ENCODE assay signal across 3 cellular contexts in the genomic region with DNA sequence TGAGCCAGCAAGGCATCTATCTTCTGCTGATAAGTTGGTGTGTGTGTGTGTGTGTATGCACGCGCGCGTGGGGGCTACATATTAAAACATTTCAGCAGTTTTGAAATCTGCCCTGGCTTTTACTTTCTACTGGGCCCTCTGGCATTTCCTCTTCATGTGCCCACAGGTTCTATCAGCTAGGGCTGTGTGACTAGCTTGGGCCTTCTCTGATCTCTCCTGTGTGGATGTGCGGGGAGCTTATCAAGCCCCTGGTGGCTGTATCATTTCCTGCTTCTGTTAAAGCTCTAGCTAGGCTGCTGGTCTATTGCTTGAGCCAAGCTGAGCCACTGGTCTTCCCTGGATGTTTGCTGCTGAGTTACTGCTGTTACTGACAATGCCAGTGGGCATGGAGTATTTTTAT.
TF ChIP-seq lines count a peak whose summit lies in the region.

No MANE protein-coding gene starts in this region.

TF ChIP-seq in SK-N-SH treated with all-trans-retinoic acid at 6 μM for 48 hours, 23 proteins besides CTCF, POLR2A, EP300 and RAD21 (continues in another document):
- no peak for TF ChIP-seq ESRRG (CRISPR knock-in tag; IDR thresholded peaks at IDR 0.05)
- TF ChIP-seq ZFP30 (CRISPR knock-in tag; IDR thresholded peaks at IDR 0.05), result no peak
- TF ChIP-seq ZNF8 (CRISPR knock-in tag; IDR thresholded peaks at IDR 0.05), result no peak
- no peak for TF ChIP-seq ZFP3 (CRISPR knock-in tag; IDR thresholded peaks at IDR 0.05)
- TF ChIP-seq, protein P1, sequence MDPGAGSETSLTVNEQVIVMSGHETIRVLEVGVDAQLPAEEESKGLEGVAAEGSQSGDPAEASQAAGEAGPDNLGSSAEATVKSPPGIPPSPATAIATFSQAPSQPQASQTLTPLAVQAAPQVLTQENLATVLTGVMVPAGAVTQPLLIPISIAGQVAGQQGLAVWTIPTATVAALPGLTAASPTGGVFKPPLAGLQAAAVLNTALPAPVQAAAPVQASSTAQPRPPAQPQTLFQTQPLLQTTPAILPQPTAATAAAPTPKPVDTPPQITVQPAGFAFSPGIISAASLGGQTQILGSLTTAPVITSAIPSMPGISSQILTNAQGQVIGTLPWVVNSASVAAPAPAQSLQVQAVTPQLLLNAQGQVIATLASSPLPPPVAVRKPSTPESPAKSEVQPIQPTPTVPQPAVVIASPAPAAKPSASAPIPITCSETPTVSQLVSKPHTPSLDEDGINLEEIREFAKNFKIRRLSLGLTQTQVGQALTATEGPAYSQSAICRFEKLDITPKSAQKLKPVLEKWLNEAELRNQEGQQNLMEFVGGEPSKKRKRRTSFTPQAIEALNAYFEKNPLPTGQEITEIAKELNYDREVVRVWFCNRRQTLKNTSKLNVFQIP (CRISPR knock-in tag; IDR thresholded peaks at IDR 0.05; ENCODE audit: borderline replicate concordance, low read depth), result no peak
- TF ChIP-seq ZNF70 (CRISPR knock-in tag; IDR thresholded peaks at IDR 0.05), result no peak
- no peak for TF ChIP-seq ARNTL (CRISPR knock-in tag; IDR thresholded peaks at IDR 0.05; ENCODE audit: borderline replicate concordance, low read depth)
- no peak for TF ChIP-seq ZNF565 (CRISPR knock-in tag; conservative IDR thresholded peaks at IDR 0.05; ENCODE audit: low read depth)
- TF ChIP-seq, protein P2, sequence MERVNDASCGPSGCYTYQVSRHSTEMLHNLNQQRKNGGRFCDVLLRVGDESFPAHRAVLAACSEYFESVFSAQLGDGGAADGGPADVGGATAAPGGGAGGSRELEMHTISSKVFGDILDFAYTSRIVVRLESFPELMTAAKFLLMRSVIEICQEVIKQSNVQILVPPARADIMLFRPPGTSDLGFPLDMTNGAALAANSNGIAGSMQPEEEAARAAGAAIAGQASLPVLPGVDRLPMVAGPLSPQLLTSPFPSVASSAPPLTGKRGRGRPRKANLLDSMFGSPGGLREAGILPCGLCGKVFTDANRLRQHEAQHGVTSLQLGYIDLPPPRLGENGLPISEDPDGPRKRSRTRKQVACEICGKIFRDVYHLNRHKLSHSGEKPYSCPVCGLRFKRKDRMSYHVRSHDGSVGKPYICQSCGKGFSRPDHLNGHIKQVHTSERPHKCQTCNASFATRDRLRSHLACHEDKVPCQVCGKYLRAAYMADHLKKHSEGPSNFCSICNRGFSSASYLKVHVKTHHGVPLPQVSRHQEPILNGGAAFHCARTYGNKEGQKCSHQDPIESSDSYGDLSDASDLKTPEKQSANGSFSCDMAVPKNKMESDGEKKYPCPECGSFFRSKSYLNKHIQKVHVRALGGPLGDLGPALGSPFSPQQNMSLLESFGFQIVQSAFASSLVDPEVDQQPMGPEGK (CRISPR knock-in tag; IDR thresholded peaks at IDR 0.05; ENCODE audit: borderline replicate concordance), result no peak
- no peak for TF ChIP-seq ZC3H10 (CRISPR knock-in tag; IDR thresholded peaks at IDR 0.05)
- TF ChIP-seq, protein P3, sequence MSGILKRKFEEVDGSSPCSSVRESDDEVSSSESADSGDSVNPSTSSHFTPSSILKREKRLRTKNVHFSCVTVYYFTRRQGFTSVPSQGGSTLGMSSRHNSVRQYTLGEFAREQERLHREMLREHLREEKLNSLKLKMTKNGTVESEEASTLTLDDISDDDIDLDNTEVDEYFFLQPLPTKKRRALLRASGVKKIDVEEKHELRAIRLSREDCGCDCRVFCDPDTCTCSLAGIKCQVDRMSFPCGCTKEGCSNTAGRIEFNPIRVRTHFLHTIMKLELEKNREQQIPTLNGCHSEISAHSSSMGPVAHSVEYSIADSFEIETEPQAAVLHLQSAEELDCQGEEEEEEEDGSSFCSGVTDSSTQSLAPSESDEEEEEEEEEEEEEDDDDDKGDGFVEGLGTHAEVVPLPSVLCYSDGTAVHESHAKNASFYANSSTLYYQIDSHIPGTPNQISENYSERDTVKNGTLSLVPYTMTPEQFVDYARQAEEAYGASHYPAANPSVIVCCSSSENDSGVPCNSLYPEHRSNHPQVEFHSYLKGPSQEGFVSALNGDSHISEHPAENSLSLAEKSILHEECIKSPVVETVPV (CRISPR knock-in tag; IDR thresholded peaks at IDR 0.05), result no peak

TF ChIP-seq in SK-N-SH, 30 proteins besides CTCF, POLR2A, EP300 and RAD21:
- TF ChIP-seq, protein P4, sequence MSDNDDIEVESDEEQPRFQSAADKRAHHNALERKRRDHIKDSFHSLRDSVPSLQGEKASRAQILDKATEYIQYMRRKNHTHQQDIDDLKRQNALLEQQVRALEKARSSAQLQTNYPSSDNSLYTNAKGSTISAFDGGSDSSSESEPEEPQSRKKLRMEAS (IDR thresholded peaks at IDR 0.05; ENCODE audit: low read depth), result no peak
- no peak for TF ChIP-seq ELF1 (IDR thresholded peaks at IDR 0.05)
- TF ChIP-seq TAF1 (IDR thresholded peaks at IDR 0.05; ENCODE audit: borderline replicate concordance, low read depth, low read length), result no peak
- TF ChIP-seq, protein P5, sequence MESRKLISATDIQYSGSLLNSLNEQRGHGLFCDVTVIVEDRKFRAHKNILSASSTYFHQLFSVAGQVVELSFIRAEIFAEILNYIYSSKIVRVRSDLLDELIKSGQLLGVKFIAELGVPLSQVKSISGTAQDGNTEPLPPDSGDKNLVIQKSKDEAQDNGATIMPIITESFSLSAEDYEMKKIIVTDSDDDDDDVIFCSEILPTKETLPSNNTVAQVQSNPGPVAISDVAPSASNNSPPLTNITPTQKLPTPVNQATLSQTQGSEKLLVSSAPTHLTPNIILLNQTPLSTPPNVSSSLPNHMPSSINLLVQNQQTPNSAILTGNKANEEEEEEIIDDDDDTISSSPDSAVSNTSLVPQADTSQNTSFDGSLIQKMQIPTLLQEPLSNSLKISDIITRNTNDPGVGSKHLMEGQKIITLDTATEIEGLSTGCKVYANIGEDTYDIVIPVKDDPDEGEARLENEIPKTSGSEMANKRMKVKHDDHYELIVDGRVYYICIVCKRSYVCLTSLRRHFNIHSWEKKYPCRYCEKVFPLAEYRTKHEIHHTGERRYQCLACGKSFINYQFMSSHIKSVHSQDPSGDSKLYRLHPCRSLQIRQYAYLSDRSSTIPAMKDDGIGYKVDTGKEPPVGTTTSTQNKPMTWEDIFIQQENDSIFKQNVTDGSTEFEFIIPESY (IDR thresholded peaks at IDR 0.05; ENCODE audit: borderline replicate concordance, low read depth), result no peak
- TF ChIP-seq NFIC (IDR thresholded peaks at IDR 0.05; ENCODE audit: borderline replicate concordance), result no peak
- TF ChIP-seq, protein P6, sequence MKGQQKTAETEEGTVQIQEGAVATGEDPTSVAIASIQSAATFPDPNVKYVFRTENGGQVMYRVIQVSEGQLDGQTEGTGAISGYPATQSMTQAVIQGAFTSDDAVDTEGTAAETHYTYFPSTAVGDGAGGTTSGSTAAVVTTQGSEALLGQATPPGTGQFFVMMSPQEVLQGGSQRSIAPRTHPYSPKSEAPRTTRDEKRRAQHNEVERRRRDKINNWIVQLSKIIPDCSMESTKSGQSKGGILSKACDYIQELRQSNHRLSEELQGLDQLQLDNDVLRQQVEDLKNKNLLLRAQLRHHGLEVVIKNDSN (IDR thresholded peaks at IDR 0.05; ENCODE audit: borderline replicate concordance, low read depth), result no peak
- no peak for TF ChIP-seq CHD2 (IDR thresholded peaks at IDR 0.05; ENCODE audit: low read length, partially characterized antibody)
- TF ChIP-seq, protein P7, sequence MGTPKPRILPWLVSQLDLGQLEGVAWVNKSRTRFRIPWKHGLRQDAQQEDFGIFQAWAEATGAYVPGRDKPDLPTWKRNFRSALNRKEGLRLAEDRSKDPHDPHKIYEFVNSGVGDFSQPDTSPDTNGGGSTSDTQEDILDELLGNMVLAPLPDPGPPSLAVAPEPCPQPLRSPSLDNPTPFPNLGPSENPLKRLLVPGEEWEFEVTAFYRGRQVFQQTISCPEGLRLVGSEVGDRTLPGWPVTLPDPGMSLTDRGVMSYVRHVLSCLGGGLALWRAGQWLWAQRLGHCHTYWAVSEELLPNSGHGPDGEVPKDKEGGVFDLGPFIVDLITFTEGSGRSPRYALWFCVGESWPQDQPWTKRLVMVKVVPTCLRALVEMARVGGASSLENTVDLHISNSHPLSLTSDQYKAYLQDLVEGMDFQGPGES (IDR thresholded peaks at IDR 0.05; ENCODE audit: low read depth, low read length), result no peak

TF ChIP-seq in H1, 55 proteins besides CTCF, POLR2A, EP300 and RAD21:
- TF ChIP-seq CHD1 (IDR thresholded peaks at IDR 0.05; ENCODE audit: low read depth, low read length), result no peak
- no peak for TF ChIP-seq JUN (IDR thresholded peaks at IDR 0.05; ENCODE audit: low read depth, low read length)
- no peak for TF ChIP-seq ZNF274 (IDR thresholded peaks at IDR 0.05; ENCODE audit: borderline replicate concordance, extremely low read depth, low read length)
- TF ChIP-seq TBP (IDR thresholded peaks at IDR 0.05; ENCODE audit: low read depth, low read length), result no peak
- no peak for TF ChIP-seq SRF (IDR thresholded peaks at IDR 0.05; ENCODE audit: low read depth, low read length)
- TF ChIP-seq RNF2 (IDR thresholded peaks at IDR 0.05; ENCODE audit: borderline replicate concordance, low read depth, low read length, missing control alignments, poor library complexity, severe bottlenecking), result no peak
- TF ChIP-seq SP1 (IDR thresholded peaks at IDR 0.05; ENCODE audit: low read depth, low read length), result no peak
- no peak for TF ChIP-seq TAF1 (IDR thresholded peaks at IDR 0.05; ENCODE audit: low read depth, low read length)
- TF ChIP-seq SIRT6 (IDR thresholded peaks at IDR 0.05; ENCODE audit: low read length), result no peak
- no peak for TF ChIP-seq TEAD4 (IDR thresholded peaks at IDR 0.05; ENCODE audit: low read depth, low read length)
TF ChIP-seq in H1: peak in this region for 0.
